27 cellular contexts compared by ENCODE assay signal in the genomic region with DNA sequence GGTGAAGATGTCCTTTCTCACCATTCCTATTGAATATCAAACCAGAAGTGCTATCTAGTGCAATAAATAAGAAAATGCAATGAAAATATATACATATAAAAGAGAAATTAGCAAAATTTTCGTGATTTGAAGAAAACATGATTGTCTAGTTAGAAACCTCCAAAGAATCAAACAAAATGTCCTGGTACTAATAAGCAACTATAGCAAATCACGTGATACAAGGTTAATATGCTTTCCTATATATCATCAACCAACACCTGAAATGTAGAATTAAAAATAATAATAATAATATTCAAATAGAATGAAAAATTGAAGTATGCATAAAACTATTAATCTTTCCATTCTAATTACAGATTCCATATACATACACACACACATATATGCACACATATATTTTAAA.
"Had no signal": no experiment of that assay in that cellular context is flagged by ENCODE, and none has a peak within 500 bp of the region (broad histone marks: within the 10 kb centered on the region; RNA-seq: fewer than 3 reads in every experiment).

No MANE protein-coding gene starts in this region.

- H3K27ac ChIP-seq: stomach, suprapubic skin, testis, thoracic aorta, thyroid gland, tibial artery, tibial nerve, transverse colon, upper lobe of left lung, upper lobe of right lung, uterus, vagina had no signal

- DNase-seq: stimulated activated CD4-positive, alpha-beta T cell treated with anti-CD3 and anti-CD28 coated beads, Interleukin-2, amount 100 ng/mL, for 48 hours; stimulated activated CD4-positive, alpha-beta T cell treated with anti-CD3 and anti-CD28 coated beads, Interleukin-4, amount 100 ng/mL, for 1 hour; stimulated activated CD4-positive, alpha-beta T cell treated with anti-CD3 and anti-CD28 coated beads, Interleukin-4, amount 100 ng/mL, for 24 hours; stimulated activated CD4-positive, alpha-beta T cell treated with anti-CD3 and anti-CD28 coated beads, Interleukin-4, amount 100 ng/mL, for 4 hours; stimulated activated CD8-positive, alpha-beta memory T cell treated with anti-CD3 and anti-CD28 coated beads, Interleukin-4, amount 100 ng/mL, for 48 hours; stimulated activated naive B cell treated with anti-CD40 and anti-IgM and Interleukin-4, amounts not matched to agents 10 μg/mL and 1 μg/mL and 100 μg/mL, for 72 hours; stimulated activated naive CD4-positive, alpha-beta T cell; stimulated activated naive CD4-positive, alpha-beta T cell treated with Interleukin-2 at 50 U/mL for 16 hours; stimulated activated naive CD8-positive, alpha-beta T cell treated with anti-CD3 and anti-CD28 coated beads, Interleukin-15, amount 100 ng/mL, for 72 hours; stimulated activated naive CD8-positive, alpha-beta T cell treated with anti-CD3 and anti-CD28 coated beads, Interleukin-15, Interleukin-2, amounts not matched to agents 100 U/mL and 50 U/mL, for 24 hours; stomach; substantia nigra; testis; thyroid gland; tibial artery; transverse colon; trophoblast cell; upper lobe of left lung; upper lobe of right lung; uterus had no signal

- H3K27me3 ChIP-seq: stomach, suprapubic skin, testis, thyroid gland, tibial artery, tibial nerve, transverse colon, upper lobe of left lung, upper lobe of right lung, uterus, vagina had no signal

- H3K4me1 ChIP-seq: stomach, suprapubic skin, testis, thyroid gland, tibial artery, tibial nerve, transverse colon, upper lobe of left lung, upper lobe of right lung, uterus, vagina had no signal

- FAIRE-seq: urothelium cell line had no signal

- H3K9me3 ChIP-seq: testis, thoracic aorta, thyroid gland, tibial artery, tibial nerve, transverse colon, upper lobe of left lung, uterus, vagina had no signal

- H3K4me3 ChIP-seq: stomach, suprapubic skin, testis, thoracic aorta, thyroid gland, tibial artery, tibial nerve, transverse colon, upper lobe of left lung, upper lobe of right lung, uterus, vagina had no signal

- H3K36me3 ChIP-seq: stomach, suprapubic skin, thoracic aorta, thyroid gland, tibial artery, tibial nerve, transverse colon, upper lobe of left lung, upper lobe of right lung, uterus, vagina had no signal

- ATAC-seq: stimulated activated effector memory CD8-positive, alpha-beta T cell treated with anti-CD3 and anti-CD28 coated beads, Interleukin-12 subunit alpha, Interleukin-12 subunit beta, amount 100 ng/mL, for 72 hours; stimulated activated memory B cell treated with anti-CD40 and anti-IgM and Interleukin-4, amounts not matched to agents 10 μg/mL and 1 μg/mL and 100 μg/mL, for 72 hours; stimulated activated naive B cell treated with anti-CD40 and anti-IgM and Interleukin-4, amounts not matched to agents 10 μg/mL and 1 μg/mL and 100 μg/mL, for 72 hours; stimulated activated naive CD8-positive, alpha-beta T cell treated with anti-CD3 and anti-CD28 coated beads, Interleukin-15, amount 100 ng/mL, for 72 hours; stimulated activated naive CD8-positive, alpha-beta T cell treated with anti-CD3 and anti-CD28 coated beads, Interleukin-15, Interleukin-2, amounts not matched to agents 100 U/mL and 50 U/mL, for 24 hours; upper lobe of right lung had no signal
